ENCODE assay signal across 9 cellular contexts in genomic region chr10:4651404-4652037, GRCh38.
DNase-seq lines count a peak whose midpoint lies in the region; ATAC-seq, FAIRE-seq and TF ChIP-seq lines count a peak whose summit lies in the region.
"Had no signal": no experiment of that assay in that cellular context is flagged by ENCODE, and none has a peak within 500 bp of the region (broad histone marks: within the 10 kb centered on the region; RNA-seq: fewer than 3 reads in every experiment).

No MANE protein-coding gene starts in this region.

- H3K36me3 Mint-ChIP-seq in HFFc6 (ENCODE audit: low read depth): no peaks in the 10 kb centered on the region

- H3K9me3 Mint-ChIP-seq in HFFc6: no peaks in the 10 kb centered on the region

- no peak overlapping the region for H3K4me2 ChIP-seq in endothelial cell of umbilical vein (ENCODE audit: insufficient read depth, low read length)

- H3K9me1 ChIP-seq in endothelial cell of umbilical vein (replicated peaks; ENCODE audit: control insufficient read depth, extremely low read depth, insufficient read depth, low read length): no peaks in the 10 kb centered on the region

- dilution Hi-C loops in endothelial cell of umbilical vein (cut with MboI; ENCODE audit: extremely low pct_ligation_motif_present, low sequenced_read_pairs): no loop called here

- POLR2A ChIA-PET in endothelial cell of umbilical vein (lab: Charles Lee): no interaction called here

- H3K4me3 ChIP-seq in endothelial cell of umbilical vein (replicated peaks in 1 of 3; ENCODE audit: insufficient read depth in 1 of 3, low read depth in 1 of 3, low read length in 3 of 3): no peak overlapping the region
- no peak overlapping the region for H3K4me3 ChIP-seq in MG63

- CTCF ChIA-PET in endothelial cell of umbilical vein (lab: Charles Lee): no interaction called here

- TF ChIP-seq POLR2A in endothelial cell of umbilical vein (IDR thresholded peaks at IDR 0.05; ENCODE audit: low read depth, low read length): no peak

- H4K20me1 ChIP-seq in endothelial cell of umbilical vein (replicated peaks; ENCODE audit: control insufficient read depth, extremely low read depth, insufficient read depth, low read length): no peaks in the 10 kb centered on the region

- H3K27ac ChIP-seq in endothelial cell of umbilical vein (ENCODE audit: insufficient read depth, low read depth, low read length): no peak overlapping the region

- H3K27me3 Mint-ChIP-seq in HFFc6 (ENCODE audit: insufficient read depth): no peaks in the 10 kb centered on the region

- ATAC-seq in GM18868 (IDR thresholded peaks at IDR 0.05; ENCODE audit: unreplicated experiment): peak; percentile 71
- no peak for ATAC-seq in HG03196 (IDR thresholded peaks at IDR 0.05; ENCODE audit: unreplicated experiment)

- DNase-seq in HFFc6 (no peak), NCI-H748 treated with DMSO at 0.1 percent for 48 hours (lab: John Stamatoyannopoulos, UW) (peak; percentile 10), endothelial cell of umbilical vein (ENCODE audit: low read depth, low spot score) (no peak), midbrain (lab: John Stamatoyannopoulos, UW) (no peak), dermis blood vessel endothelial cell (no peak), MG63 (no peak)
- DNase-seq: Kasumi-1 had no signal

- peaks cover 35% of the 10 kb centered on the region for H3K4me1 ChIP-seq in endothelial cell of umbilical vein (ENCODE audit: control insufficient read depth, extremely low read depth, insufficient read depth, low read length)

- peak overlapping the region; percentile 43; the same call in 1 of the 2 replicates for H3K27ac Mint-ChIP-seq in HFFc6

- peaks cover 2% of the 10 kb centered on the region for H3K79me2 ChIP-seq in endothelial cell of umbilical vein (ENCODE audit: control insufficient read depth, insufficient read depth, low read length)

- H3K36me3 ChIP-seq in endothelial cell of umbilical vein (ENCODE audit: control insufficient read depth in 2 of 2, extremely low read depth in 1 of 2, insufficient read depth in 2 of 2, low read length in 2 of 2) (peaks cover 0 to 10% of the 10 kb centered on the region in 2 experiments), MG63 (no peaks in the 10 kb centered on the region)

- H3K9me3 ChIP-seq in endothelial cell of umbilical vein (replicated peaks; ENCODE audit: control insufficient read depth, insufficient read depth, low read length) (no peaks in the 10 kb centered on the region), MG63 (no peaks in the 10 kb centered on the region)

- H3K27me3 ChIP-seq in endothelial cell of umbilical vein (ENCODE audit: control insufficient read depth in 2 of 2, insufficient read depth in 2 of 2, low read length in 2 of 2) (no peaks in the 10 kb centered on the region), MG63 (no peaks in the 10 kb centered on the region)

- no peak overlapping the region for H3K9ac ChIP-seq in endothelial cell of umbilical vein (replicated peaks; ENCODE audit: extremely low read depth, insufficient read depth, low read length)

- H3K4me3 Mint-ChIP-seq in HFFc6: no peak overlapping the region; the same call in 1 of the 2 replicates

- no peak for TF ChIP-seq CTCF in HFFc6 (IDR thresholded peaks at IDR 0.05)
- TF ChIP-seq CTCF in endothelial cell of umbilical vein (IDR thresholded peaks at IDR 0.05; ENCODE audit: extremely low read depth in 1 of 2, insufficient read depth in 1 of 2, low read depth in 1 of 2, low read length in 2 of 2): no peak

- no peak overlapping the region for H2AFZ ChIP-seq in endothelial cell of umbilical vein (ENCODE audit: low read depth, low read length)

- no TSS peak for BruUV-seq in endothelial cell of umbilical vein (replicated peaks; lab: Mats Ljungman, UMichigan)

- intact Hi-C loops in endothelial cell of umbilical vein (cut with micrococcal nuclease): no loop called here

- FAIRE-seq in endothelial cell of umbilical vein (lab: Jason Lieb, UNC): no peak

- peaks cover 52% of the 10 kb centered on the region for H3K4me1 Mint-ChIP-seq in HFFc6 (ENCODE audit: low read depth)

TF ChIP-seq in endothelial cell of umbilical vein, 7 proteins besides CTCF, POLR2A, EP300 and RAD21:
- TF ChIP-seq MYC (IDR thresholded peaks at IDR 0.05; ENCODE audit: low read depth, low read length) (no peak), FOS (IDR thresholded peaks at IDR 0.05; ENCODE audit: borderline replicate concordance, insufficient read depth, low read length) (peak; percentile 18), POLR2AphosphoS5 (IDR thresholded peaks at IDR 0.05; ENCODE audit: insufficient read depth, low read depth, low read length) (no peak), MAX (IDR thresholded peaks at IDR 0.05; ENCODE audit: insufficient read depth, insufficient read length) (no peak), JUN (IDR thresholded peaks at IDR 0.05; ENCODE audit: borderline replicate concordance, insufficient read depth, insufficient read length, low read depth) (no peak), EZH2 (IDR thresholded peaks at IDR 0.05; ENCODE audit: borderline replicate concordance, low read depth, low read length, severe bottlenecking) (no peak), GATA2 (IDR thresholded peaks at IDR 0.05; ENCODE audit: insufficient read depth, insufficient read length, low read depth, low read length) (no peak)
TF ChIP-seq in endothelial cell of umbilical vein: peak in this region for 1.
